Comparison of ENCODE assay signal across 10 cellular contexts in the genomic region with DNA sequence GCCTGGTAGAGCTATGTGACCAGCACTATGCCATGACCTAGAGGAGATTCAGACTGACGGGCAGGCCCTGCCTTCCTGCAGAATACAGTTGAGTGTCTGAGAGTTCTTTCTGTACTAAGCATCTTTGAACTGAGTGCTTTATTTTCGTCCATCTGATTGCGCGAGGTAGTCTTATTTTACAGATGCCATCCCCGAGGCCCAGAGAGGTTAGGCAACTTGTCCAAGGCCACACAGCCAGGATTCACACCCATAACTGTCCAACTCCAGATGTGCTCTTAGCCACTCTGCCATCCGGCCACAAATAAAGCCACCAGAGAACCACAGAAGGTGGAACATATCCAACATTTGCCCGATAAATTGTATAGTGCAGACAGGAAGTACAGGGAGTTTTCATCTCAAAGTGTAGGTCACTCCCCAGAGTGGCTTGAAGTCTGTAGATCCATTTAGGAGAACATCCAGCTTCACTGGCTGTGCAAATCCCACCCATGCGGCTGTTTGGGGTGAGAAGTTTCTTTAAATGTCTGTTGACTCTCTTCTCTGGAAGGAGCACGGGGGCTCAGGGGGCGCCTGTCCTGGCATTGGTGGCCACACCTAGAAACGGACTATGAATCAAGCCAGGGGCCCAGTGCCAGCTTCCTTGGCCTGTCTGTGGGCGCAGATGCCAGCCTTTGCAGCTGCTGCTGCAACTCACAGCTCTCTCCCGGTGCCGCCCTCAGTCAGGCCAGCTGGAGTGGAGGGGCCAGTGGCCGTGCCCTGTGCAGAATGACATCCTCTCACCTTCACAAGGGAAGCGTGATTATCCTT. TPM values are rescaled to one million over a fixed set of nuclear protein-coding genes. Genes with fewer than 3 reads are reported as not detected.
A peak's percentile ranks its signal among the peaks of the same experiment; 100 is the strongest.
DNase-seq lines count a peak whose midpoint lies in the region; ATAC-seq and TF ChIP-seq lines count a peak whose summit lies in the region.
"Had no signal": no experiment of that assay in that cellular context is flagged by ENCODE, and none has a peak within 500 bp of the region (broad histone marks: within the 10 kb centered on the region; RNA-seq: fewer than 3 reads in every experiment).

No MANE protein-coding gene starts in this region.

- ATAC-seq in esophagus mucosa (peak; percentile 35), HG03039 (IDR thresholded peaks at IDR 0.05; ENCODE audit: unreplicated experiment) (no peak)

- TF ChIP-seq POLR2A in uterus (IDR thresholded peaks at IDR 0.05) = no peak

- TF ChIP-seq CTCF in nephron (IDR thresholded peaks at IDR 0.05; ENCODE audit: unreplicated experiment in 3 of 3) (no peak), uterus (IDR thresholded peaks at IDR 0.05) (no peak)

- no peaks in the 10 kb centered on the region for H3K27me3 ChIP-seq in uterus

- H3K27me3 Mint-ChIP-seq in activated naive CD8-positive, alpha-beta T cell = no peaks in the 10 kb centered on the region
- no peaks in the 10 kb centered on the region for H3K27me3 Mint-ChIP-seq in activated naive CD8-positive, alpha-beta T cell treated with anti-CD3 and anti-CD28 coated beads for 36 hours
- peaks cover 7% of the 10 kb centered on the region for H3K27me3 Mint-ChIP-seq in nephron (ENCODE audit: low read depth)

- no peak overlapping the region for H3K4me3 ChIP-seq in uterus

- H3K9me3 Mint-ChIP-seq in activated naive CD8-positive, alpha-beta T cell (ENCODE audit: low read depth) = no peaks in the 10 kb centered on the region
- H3K9me3 Mint-ChIP-seq in activated naive CD8-positive, alpha-beta T cell treated with anti-CD3 and anti-CD28 coated beads for 36 hours = peaks cover 2% of the 10 kb centered on the region
- H3K9me3 Mint-ChIP-seq in nephron = no peaks in the 10 kb centered on the region

- intact Hi-C loops in uterus (cut with DNase I; ENCODE audit: low total_unique reads) = no loop called here

- H3K4me3 Mint-ChIP-seq in activated naive CD8-positive, alpha-beta T cell = no peak overlapping the region
- no peak overlapping the region for H3K4me3 Mint-ChIP-seq in activated naive CD8-positive, alpha-beta T cell treated with anti-CD3 and anti-CD28 coated beads for 36 hours
- H3K4me3 Mint-ChIP-seq in nephron = peak overlapping the region in 2 of 3 experiments; percentile 12 to 34

- H3K4me1 Mint-ChIP-seq in activated naive CD8-positive, alpha-beta T cell (ENCODE audit: low read depth) = peaks cover 23% of the 10 kb centered on the region
- peaks cover 37% of the 10 kb centered on the region for H3K4me1 Mint-ChIP-seq in activated naive CD8-positive, alpha-beta T cell treated with anti-CD3 and anti-CD28 coated beads for 36 hours
- peaks cover 84% of the 10 kb centered on the region for H3K4me1 Mint-ChIP-seq in nephron

- H3K9me3 ChIP-seq in uterus = no peaks in the 10 kb centered on the region

- H3K27ac Mint-ChIP-seq in activated naive CD8-positive, alpha-beta T cell = peak overlapping the region; percentile 58
- H3K27ac Mint-ChIP-seq in activated naive CD8-positive, alpha-beta T cell treated with anti-CD3 and anti-CD28 coated beads for 36 hours = no peak overlapping the region
- peak overlapping the region in 2 of 3 experiments; percentile 94 for H3K27ac Mint-ChIP-seq in nephron

- H3K4me1 ChIP-seq in uterus = peaks cover 5 to 26% of the 10 kb centered on the region in 2 donors

- no peaks in the 10 kb centered on the region for H3K36me3 ChIP-seq in uterus

- no peak for DNase-seq in activated naive CD8-positive, alpha-beta T cell treated with anti-CD3 and anti-CD28 coated beads for 36 hours
- DNase-seq in uterus (no peak), NCI-H1048 (lab: John Stamatoyannopoulos, UW) (no peak)
- no peak for DNase-seq in stimulated activated CD4-positive, alpha-beta T cell treated with anti-CD3 and anti-CD28 coated beads, Interleukin-1b, Interleukin-23, amount 100 ng/mL, for 48 hours
- DNase-seq: glutamatergic neuron had no signal

- no peaks in the 10 kb centered on the region for H3K36me3 Mint-ChIP-seq in activated naive CD8-positive, alpha-beta T cell
- no peaks in the 10 kb centered on the region for H3K36me3 Mint-ChIP-seq in activated naive CD8-positive, alpha-beta T cell treated with anti-CD3 and anti-CD28 coated beads for 36 hours
- peaks cover 3% of the 10 kb centered on the region for H3K36me3 Mint-ChIP-seq in nephron (ENCODE audit: low read depth)

- peak overlapping the region; percentile 68 to 78 for H3K27ac ChIP-seq in uterus
- H3K27ac ChIP-seq: KMS-11 had no signal

RNA-seq across cellular contexts. Expression of a gene that starts 11.1 kb away (rescaled TPM):
- under 1 TPM; 0.84 to 0.87 TPM for total RNA-seq in activated naive CD8-positive, alpha-beta T cell treated with anti-CD3 and anti-CD28 coated beads for 36 hours
- total RNA-seq in esophagus mucosa = 9.0 TPM
- total RNA-seq in uterus = 10 to 100 TPM; 12.3 to 44.7 (median 28.1) TPM

Comparison
In these comparisons a context has a peak if more than half of its experiments do, and no peak if none do; other contexts are left out.
1. H3K4me3 Mint-ChIP-seq: peak in nephron (2 of 3); none in activated naive CD8-positive, alpha-beta T cell (single experiment) and activated naive CD8-positive, alpha-beta T cell treated with anti-CD3 and anti-CD28 coated beads for 36 hours (single experiment).